Comparison of ENCODE assay signal across 1 cellular context in the genomic region with DNA sequence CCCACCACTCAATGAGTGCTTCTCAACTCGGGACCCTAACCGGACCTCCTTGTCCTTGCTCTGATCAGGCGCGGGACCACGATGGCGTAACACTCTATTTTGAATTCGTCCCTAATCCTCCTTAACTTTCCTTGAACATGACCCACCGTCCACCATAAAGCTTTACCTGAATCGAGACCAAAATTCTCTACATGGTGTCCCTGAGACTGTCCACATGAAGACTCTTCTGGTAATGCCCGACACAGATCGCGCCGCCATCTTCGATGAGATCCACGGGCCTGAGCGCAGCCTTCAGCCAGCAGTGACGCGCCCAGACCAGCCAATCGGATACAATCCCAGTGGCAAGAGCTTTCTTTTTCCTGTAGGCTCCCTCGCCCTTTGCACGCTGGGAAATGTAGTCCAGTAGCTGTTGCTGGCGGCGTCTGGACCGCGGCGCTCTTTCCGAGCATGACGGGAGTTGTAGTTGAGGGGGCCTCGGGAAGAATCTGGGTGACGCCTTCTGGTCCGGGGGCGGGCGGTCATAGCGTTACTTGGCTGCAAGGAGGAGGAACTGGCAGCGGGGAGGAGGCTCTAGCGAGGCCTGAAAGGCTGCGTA.
A peak's percentile ranks its signal among the peaks of the same experiment; 100 is the strongest.
TF ChIP-seq lines count a peak whose summit lies in the region.

MRPL50 (minus strand) TSS at position 284 of the 595 bp plus-strand sequence; CDS start at position 258, 26 bp downstream.
ZNF189 (plus strand) TSS at position 517 of the 595 bp plus-strand sequence. CDS start 306 bp downstream, outside the sequence.

TF ChIP-seq in GM12878, 131 proteins besides CTCF, POLR2A, EP300 and RAD21 (continued from another document):
- TF ChIP-seq, protein P1, sequence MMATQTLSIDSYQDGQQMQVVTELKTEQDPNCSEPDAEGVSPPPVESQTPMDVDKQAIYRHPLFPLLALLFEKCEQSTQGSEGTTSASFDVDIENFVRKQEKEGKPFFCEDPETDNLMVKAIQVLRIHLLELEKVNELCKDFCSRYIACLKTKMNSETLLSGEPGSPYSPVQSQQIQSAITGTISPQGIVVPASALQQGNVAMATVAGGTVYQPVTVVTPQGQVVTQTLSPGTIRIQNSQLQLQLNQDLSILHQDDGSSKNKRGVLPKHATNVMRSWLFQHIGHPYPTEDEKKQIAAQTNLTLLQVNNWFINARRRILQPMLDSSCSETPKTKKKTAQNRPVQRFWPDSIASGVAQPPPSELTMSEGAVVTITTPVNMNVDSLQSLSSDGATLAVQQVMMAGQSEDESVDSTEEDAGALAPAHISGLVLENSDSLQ (IDR thresholded peaks at IDR 0.05): peak; percentile 60; the same call in 1 of the 2 replicates
- peak; percentile 72; the same call in 1 of the 2 replicates for TF ChIP-seq CBX5 (IDR thresholded peaks at IDR 0.05; ENCODE audit: low read depth)
- no peak for TF ChIP-seq HDAC2 (IDR thresholded peaks at IDR 0.05)
- TF ChIP-seq POU2F2 (IDR thresholded peaks at IDR 0.05; ENCODE audit: borderline replicate concordance, low read depth, low read length): 0 out of 3 replicates have a peak, but pooled peaks have one; percentile 46
- TF ChIP-seq SIX5 (IDR thresholded peaks at IDR 0.05; ENCODE audit: low read depth, low read length, severe bottlenecking): peak; percentile 98
- peak; percentile 82 for TF ChIP-seq SREBF1 (IDR thresholded peaks at IDR 0.05; ENCODE audit: low read length)
- TF ChIP-seq ATF7 (IDR thresholded peaks at IDR 0.05; ENCODE audit: low read depth): peak; percentile 82
- 0 out of 2 replicates have a peak, but pooled peaks have one; percentile 51 for TF ChIP-seq RB1 (IDR thresholded peaks at IDR 0.05; ENCODE audit: borderline replicate concordance)
- 0 out of 2 replicates have a peak, but pooled peaks have one; percentile 7 for TF ChIP-seq JUND (IDR thresholded peaks at IDR 0.05; ENCODE audit: low read depth, low read length)
- TF ChIP-seq TCF7 (IDR thresholded peaks at IDR 0.05; ENCODE audit: borderline replicate concordance): no peak
- peak; percentile 79 for TF ChIP-seq GABPA (IDR thresholded peaks at IDR 0.05; ENCODE audit: low read depth)
- peak; percentile 9; the same call in 1 of the 2 replicates for TF ChIP-seq PAX5 (IDR thresholded peaks at IDR 0.05; ENCODE audit: borderline replicate concordance, low read depth, low read length)
- peak; percentile 98 for TF ChIP-seq IKZF1 (conservative IDR thresholded peaks at IDR 0.05)
- peak in 1 of 2 experiments; percentile 20; a peak in 1 of 4 replicates for TF ChIP-seq BHLHE40 (IDR thresholded peaks at IDR 0.05; ENCODE audit: borderline replicate concordance in 1 of 2, low read depth in 2 of 2, low read length in 1 of 2)
- TF ChIP-seq SMAD5 (IDR thresholded peaks at IDR 0.05; ENCODE audit: low read depth): peak; percentile 83; the same call in 1 of the 2 replicates
- TF ChIP-seq POLR2AphosphoS2 (IDR thresholded peaks at IDR 0.05; ENCODE audit: low read depth, low read length): 0 out of 2 replicates have a peak, but pooled peaks have one; percentile 65
- TF ChIP-seq BMI1 (IDR thresholded peaks at IDR 0.05; ENCODE audit: borderline replicate concordance): no peak
- TF ChIP-seq ASH2L (IDR thresholded peaks at IDR 0.05; ENCODE audit: borderline replicate concordance, low read depth): 0 out of 2 replicates have a peak, but pooled peaks have one; percentile 81
- TF ChIP-seq PML (IDR thresholded peaks at IDR 0.05; ENCODE audit: low read length): peak; percentile 93
- 0 out of 2 replicates have a peak, but pooled peaks have one; percentile 30 for TF ChIP-seq SMARCA5 (IDR thresholded peaks at IDR 0.05)
- no peak for TF ChIP-seq CEBPB (IDR thresholded peaks at IDR 0.05; ENCODE audit: borderline replicate concordance in 1 of 2, low read depth in 2 of 2, low read length in 2 of 2)
- peak; percentile 67 for TF ChIP-seq RELB (IDR thresholded peaks at IDR 0.05; ENCODE audit: low read depth)
- peak; percentile 45 for TF ChIP-seq MLLT1 (IDR thresholded peaks at IDR 0.05)
- peak; percentile 96 for TF ChIP-seq CREM (IDR thresholded peaks at IDR 0.05; ENCODE audit: low read depth)
- TF ChIP-seq HCFC1 (IDR thresholded peaks at IDR 0.05; ENCODE audit: low read length): peak; percentile 100
- no peak for TF ChIP-seq RBBP5 (conservative IDR thresholded peaks at IDR 0.05)
- TF ChIP-seq SP1 (IDR thresholded peaks at IDR 0.05; ENCODE audit: low read depth, low read length): peak; percentile 35
- TF ChIP-seq, protein P2, sequence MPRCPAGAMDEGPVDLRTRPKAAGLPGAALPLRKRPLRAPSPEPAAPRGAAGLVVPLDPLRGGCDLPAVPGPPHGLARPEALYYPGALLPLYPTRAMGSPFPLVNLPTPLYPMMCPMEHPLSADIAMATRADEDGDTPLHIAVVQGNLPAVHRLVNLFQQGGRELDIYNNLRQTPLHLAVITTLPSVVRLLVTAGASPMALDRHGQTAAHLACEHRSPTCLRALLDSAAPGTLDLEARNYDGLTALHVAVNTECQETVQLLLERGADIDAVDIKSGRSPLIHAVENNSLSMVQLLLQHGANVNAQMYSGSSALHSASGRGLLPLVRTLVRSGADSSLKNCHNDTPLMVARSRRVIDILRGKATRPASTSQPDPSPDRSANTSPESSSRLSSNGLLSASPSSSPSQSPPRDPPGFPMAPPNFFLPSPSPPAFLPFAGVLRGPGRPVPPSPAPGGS (IDR thresholded peaks at IDR 0.05; ENCODE audit: borderline replicate concordance, insufficient read depth, low read depth, low read length, poor library complexity, severe bottlenecking): no peak
- TF ChIP-seq NR2C1 (IDR thresholded peaks at IDR 0.05): peak; percentile 77
- no peak for TF ChIP-seq ESRRA (IDR thresholded peaks at IDR 0.05; ENCODE audit: low read length)
- TF ChIP-seq, protein P3, sequence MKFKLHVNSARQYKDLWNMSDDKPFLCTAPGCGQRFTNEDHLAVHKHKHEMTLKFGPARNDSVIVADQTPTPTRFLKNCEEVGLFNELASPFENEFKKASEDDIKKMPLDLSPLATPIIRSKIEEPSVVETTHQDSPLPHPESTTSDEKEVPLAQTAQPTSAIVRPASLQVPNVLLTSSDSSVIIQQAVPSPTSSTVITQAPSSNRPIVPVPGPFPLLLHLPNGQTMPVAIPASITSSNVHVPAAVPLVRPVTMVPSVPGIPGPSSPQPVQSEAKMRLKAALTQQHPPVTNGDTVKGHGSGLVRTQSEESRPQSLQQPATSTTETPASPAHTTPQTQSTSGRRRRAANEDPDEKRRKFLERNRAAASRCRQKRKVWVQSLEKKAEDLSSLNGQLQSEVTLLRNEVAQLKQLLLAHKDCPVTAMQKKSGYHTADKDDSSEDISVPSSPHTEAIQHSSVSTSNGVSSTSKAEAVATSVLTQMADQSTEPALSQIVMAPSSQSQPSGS (IDR thresholded peaks at IDR 0.05; ENCODE audit: low read length): 0 out of 2 replicates have a peak, but pooled peaks have one; percentile 34
- no peak for TF ChIP-seq BCLAF1 (IDR thresholded peaks at IDR 0.05)
- peak; percentile 94 for TF ChIP-seq CREB1 (IDR thresholded peaks at IDR 0.05; ENCODE audit: low read depth)
- TF ChIP-seq CHD2 (IDR thresholded peaks at IDR 0.05; ENCODE audit: borderline replicate concordance, low read depth, low read length): peak; percentile 78; the same call in 1 of the 2 replicates
- TF ChIP-seq YY1 (IDR thresholded peaks at IDR 0.05; ENCODE audit: low read depth, low read length): peak; percentile 98
- peak; percentile 97 for TF ChIP-seq POLR2AphosphoS5 (IDR thresholded peaks at IDR 0.05; ENCODE audit: low read length)
- TF ChIP-seq DPF2 (IDR thresholded peaks at IDR 0.05): no peak
- TF ChIP-seq, protein P4, sequence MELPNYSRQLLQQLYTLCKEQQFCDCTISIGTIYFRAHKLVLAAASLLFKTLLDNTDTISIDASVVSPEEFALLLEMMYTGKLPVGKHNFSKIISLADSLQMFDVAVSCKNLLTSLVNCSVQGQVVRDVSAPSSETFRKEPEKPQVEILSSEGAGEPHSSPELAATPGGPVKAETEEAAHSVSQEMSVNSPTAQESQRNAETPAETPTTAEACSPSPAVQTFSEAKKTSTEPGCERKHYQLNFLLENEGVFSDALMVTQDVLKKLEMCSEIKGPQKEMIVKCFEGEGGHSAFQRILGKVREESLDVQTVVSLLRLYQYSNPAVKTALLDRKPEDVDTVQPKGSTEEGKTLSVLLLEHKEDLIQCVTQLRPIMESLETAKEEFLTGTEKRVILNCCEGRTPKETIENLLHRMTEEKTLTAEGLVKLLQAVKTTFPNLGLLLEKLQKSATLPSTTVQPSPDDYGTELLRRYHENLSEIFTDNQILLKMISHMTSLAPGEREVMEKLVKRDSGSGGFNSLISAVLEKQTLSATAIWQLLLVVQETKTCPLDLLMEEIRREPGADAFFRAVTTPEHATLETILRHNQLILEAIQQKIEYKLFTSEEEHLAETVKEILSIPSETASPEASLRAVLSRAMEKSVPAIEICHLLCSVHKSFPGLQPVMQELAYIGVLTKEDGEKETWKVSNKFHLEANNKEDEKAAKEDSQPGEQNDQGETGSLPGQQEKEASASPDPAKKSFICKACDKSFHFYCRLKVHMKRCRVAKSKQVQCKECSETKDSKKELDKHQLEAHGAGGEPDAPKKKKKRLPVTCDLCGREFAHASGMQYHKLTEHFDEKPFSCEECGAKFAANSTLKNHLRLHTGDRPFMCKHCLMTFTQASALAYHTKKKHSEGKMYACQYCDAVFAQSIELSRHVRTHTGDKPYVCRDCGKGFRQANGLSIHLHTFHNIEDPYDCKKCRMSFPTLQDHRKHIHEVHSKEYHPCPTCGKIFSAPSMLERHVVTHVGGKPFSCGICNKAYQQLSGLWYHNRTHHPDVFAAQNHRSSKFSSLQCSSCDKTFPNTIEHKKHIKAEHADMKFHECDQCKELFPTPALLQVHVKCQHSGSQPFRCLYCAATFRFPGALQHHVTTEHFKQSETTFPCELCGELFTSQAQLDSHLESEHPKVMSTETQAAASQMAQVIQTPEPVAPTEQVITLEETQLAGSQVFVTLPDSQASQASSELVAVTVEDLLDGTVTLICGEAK (IDR thresholded peaks at IDR 0.05; ENCODE audit: borderline replicate concordance): peak; percentile 77; the same call in 1 of the 2 replicates
- TF ChIP-seq NKRF (conservative IDR thresholded peaks at IDR 0.05): peak; percentile 48; the same call in 1 of the 2 replicates
- TF ChIP-seq RFX5 (IDR thresholded peaks at IDR 0.05; ENCODE audit: low read depth, low read length): peak; percentile 84
- TF ChIP-seq TAF1 (IDR thresholded peaks at IDR 0.05; ENCODE audit: borderline replicate concordance, low read depth, low read length): peak; percentile 90
- peak; percentile 62 for TF ChIP-seq RUNX3 (IDR thresholded peaks at IDR 0.05; ENCODE audit: low read length)
- TF ChIP-seq SMAD1 (IDR thresholded peaks at IDR 0.05; ENCODE audit: low read depth, partially characterized antibody): peak; percentile 72
